Comparison of ENCODE assay signal across 1 cellular context in genomic region chr19:38675611-38676010, GRCh38.
A peak's percentile ranks its signal among the peaks of the same experiment; 100 is the strongest.
TF ChIP-seq lines count a peak whose summit lies in the region.

No MANE protein-coding gene starts in this region.

TF ChIP-seq in HepG2, 621 proteins besides CTCF, POLR2A, EP300 and RAD21:
- 0 out of 2 replicates have a peak, but pooled peaks have one; percentile 16 for TF ChIP-seq HOXA3 (CRISPR knock-in tag; IDR thresholded peaks at IDR 0.05)
- no peak for TF ChIP-seq ESRRA (CRISPR knock-in tag; IDR thresholded peaks at IDR 0.05; ENCODE audit: low read depth)
- TF ChIP-seq SIN3A (IDR thresholded peaks at IDR 0.05; ENCODE audit: borderline replicate concordance, low read depth, low read length): no peak
- no peak for TF ChIP-seq AKAP8 (CRISPR knock-in tag; IDR thresholded peaks at IDR 0.05)
- TF ChIP-seq FLYWCH1 (CRISPR knock-in tag; IDR thresholded peaks at IDR 0.05): no peak
- TF ChIP-seq ZNF746 (CRISPR knock-in tag; IDR thresholded peaks at IDR 0.05): 0 out of 2 replicates have a peak, but pooled peaks have one; percentile 23
- peak; percentile 38; the same call in 1 of the 2 replicates for TF ChIP-seq STAG1 (CRISPR knock-in tag; IDR thresholded peaks at IDR 0.05)
- TF ChIP-seq THAP8 (CRISPR knock-in tag; IDR thresholded peaks at IDR 0.05; ENCODE audit: borderline replicate concordance): no peak
- TF ChIP-seq ZNF614 (CRISPR knock-in tag; IDR thresholded peaks at IDR 0.05; ENCODE audit: borderline replicate concordance): 0 out of 2 replicates have a peak, but pooled peaks have one; percentile 28
- TF ChIP-seq RFX1 (IDR thresholded peaks at IDR 0.05): no peak
- peak; percentile 54 for TF ChIP-seq ZNF687 (CRISPR knock-in tag; IDR thresholded peaks at IDR 0.05)
- TF ChIP-seq ZNF550 (CRISPR knock-in tag; IDR thresholded peaks at IDR 0.05; ENCODE audit: borderline replicate concordance): no peak
- no peak for TF ChIP-seq TOPORS (CRISPR knock-in tag; IDR thresholded peaks at IDR 0.05)
- TF ChIP-seq ZBTB38 (CRISPR knock-in tag; IDR thresholded peaks at IDR 0.05): peak; percentile 54; the same call in 1 of the 2 replicates
- TF ChIP-seq GLI4 (CRISPR knock-in tag; IDR thresholded peaks at IDR 0.05; ENCODE audit: borderline replicate concordance): no peak
- no peak for TF ChIP-seq ZBTB4 (CRISPR knock-in tag; IDR thresholded peaks at IDR 0.05; ENCODE audit: borderline replicate concordance)
- TF ChIP-seq HNF4A (CRISPR knock-in tag; IDR thresholded peaks at IDR 0.05): peak; percentile 11; the same call in 1 of the 2 replicates
